In the genomic region with DNA sequence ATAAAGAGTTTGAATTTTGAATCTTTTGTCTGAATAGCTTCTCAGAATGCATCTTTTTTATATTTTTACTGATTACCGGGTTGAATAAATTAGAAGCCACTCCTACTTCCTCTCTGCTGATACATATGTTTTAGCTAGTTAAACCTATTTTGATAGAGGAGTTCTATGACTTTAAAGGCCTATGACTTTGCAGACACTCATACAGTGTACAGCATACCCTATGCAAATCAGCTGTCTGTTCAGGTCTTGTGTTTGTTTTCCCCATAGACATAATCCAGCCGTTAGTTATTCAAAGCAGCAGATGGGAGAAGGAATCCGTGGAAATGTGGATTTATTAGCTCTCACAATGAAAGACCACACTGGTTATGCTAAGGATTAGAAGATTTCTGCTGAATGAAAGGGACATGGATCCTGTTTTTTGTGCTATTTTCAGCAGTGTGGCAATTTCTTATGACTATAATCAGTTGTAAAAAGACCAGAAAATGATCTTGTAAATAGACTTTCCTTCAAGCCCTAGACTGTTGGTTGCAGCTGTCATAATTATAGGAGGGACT, we compare ENCODE assay signal across 11 cellular contexts. TPM values are rescaled to one million over a fixed set of nuclear protein-coding genes. Genes with fewer than 3 reads are reported as not detected.
DNase-seq lines count a peak whose midpoint lies in the region; ATAC-seq, FAIRE-seq and TF ChIP-seq lines count a peak whose summit lies in the region.
"Had no signal": no experiment of that assay in that cellular context is flagged by ENCODE, and none has a peak within 500 bp of the region (broad histone marks: within the 10 kb centered on the region; RNA-seq: fewer than 3 reads in every experiment).

No MANE protein-coding gene starts in this region.

- DNase-seq in GM12891 (ENCODE audit: insufficient read length, low spot score) (no peak), NCI-H524 (lab: John Stamatoyannopoulos, UW) (peak; percentile 59 to 82), GM12878 (ENCODE audit: low read depth, low spot score) (no peak), tibial artery (no peak)
- DNase-seq in activated CD4-positive, alpha-beta T cell treated with anti-CD3 and anti-CD28 coated beads, Interleukin-2, amount 50 U/mL, for 1 hour: no peak
- DNase-seq: colonic mucosa, T-helper 17 cell had no signal

- peak overlapping the region; percentile 47; the same call in 1 of the 2 replicates for H3K27ac ChIP-seq in 22Rv1
- no peak overlapping the region; the same call in 1 of the 2 replicates for H3K27ac ChIP-seq in GM12878 (ENCODE audit: control insufficient read depth, insufficient read depth)
- H3K27ac ChIP-seq in tibial artery: no peak overlapping the region
- H3K27ac ChIP-seq: colonic mucosa, KMS-11 had no signal

- RAD21 ChIA-PET in GM12878 (lab: Charles Lee; ENCODE audit: unreplicated experiment): interaction anchor here (1.4 kb wide), 1 partner anchor 177 kb away, joined by 3 read pairs; the partner anchor contains the start of gene GPBP1L1

- no TSS peak for BruUV-seq in GM12878 (replicated peaks; lab: Mats Ljungman, UMichigan)

- H3K79me2 ChIP-seq in GM12878 (ENCODE audit: control insufficient read depth, insufficient read depth, low read length): no peaks in the 10 kb centered on the region; the same call in 1 of the 2 replicates

- TF ChIP-seq CTCF in 22Rv1 (IDR thresholded peaks at IDR 0.05) (no peak), GM12878 (IDR thresholded peaks at IDR 0.05 in 2 of 3, conservative IDR thresholded peaks at IDR 0.05 in 1 of 3; ENCODE audit: control insufficient read depth in 2 of 3, extremely low read depth in 1 of 3, insufficient read depth in 1 of 3, low read depth in 3 of 3, low read length in 3 of 3) (no peak), tibial artery (IDR thresholded peaks at IDR 0.05) (no peak)

- H3K27me3 ChIP-seq in GM12878 (replicated peaks in 1 of 2; ENCODE audit: control insufficient read depth in 2 of 2, insufficient read depth in 2 of 2, low read length in 1 of 2) (no peaks in the 10 kb centered on the region), tibial artery (no peaks in the 10 kb centered on the region)
- H3K27me3 ChIP-seq: colonic mucosa had no signal

- H3K4me3 ChIP-seq in GM12878 (no peak overlapping the region), tibial artery (no peak overlapping the region)

- no peak for TF ChIP-seq RAD21 in GM12878 (IDR thresholded peaks at IDR 0.05; ENCODE audit: insufficient read depth, low read depth, low read length)

- peak; percentile 60 for FAIRE-seq in GM12891 (lab: Jason Lieb, UNC)
- FAIRE-seq in GM12878 (lab: Jason Lieb, UNC): no peak

- H3K4me2 ChIP-seq in GM12878 (ENCODE audit: control insufficient read depth, insufficient read depth): no peak overlapping the region
- H3K4me2 ChIP-seq: KMS-11 had no signal

- in situ Hi-C loops in GM12878 (cut with MboI): no loop called here

- peaks cover 9% of the 10 kb centered on the region for H3K4me1 ChIP-seq in GM12878 (ENCODE audit: control insufficient read depth, insufficient read depth, low read length)
- H3K4me1 ChIP-seq in tibial artery: no peaks in the 10 kb centered on the region

- 14% methylated on average over 3 of the region's 3 CpGs for WGBS in GM12878 (ENCODE audit: insufficient coverage, insufficient replicate concordance, low lambda C conversion rate, missing lambda C conversion rate)

- intact Hi-C loops in GM12878 (cut with micrococcal nuclease; ENCODE audit: unreplicated experiment) (no loop called here), tibial artery (cut with DNase I; ENCODE audit: low total_unique reads) (no loop called here)

- H3K36me3 ChIP-seq in GM12878 (ENCODE audit: control insufficient read depth in 2 of 2, insufficient read depth in 2 of 2, low read length in 1 of 2) (no peaks in the 10 kb centered on the region), tibial artery (no peaks in the 10 kb centered on the region)
- H3K36me3 ChIP-seq: colonic mucosa had no signal

- no peak for TF ChIP-seq POLR2A in GM12891 (IDR thresholded peaks at IDR 0.05; ENCODE audit: low read depth, low read length)
- TF ChIP-seq POLR2A in GM12878 (IDR thresholded peaks at IDR 0.05; ENCODE audit: low read depth, low read length): no peak

- H3K9ac ChIP-seq in GM12878 (ENCODE audit: control insufficient read depth, insufficient read depth, low read length): no peak overlapping the region
- H3K9ac ChIP-seq: KMS-11 had no signal

- H3K9me3 ChIP-seq in GM12878 (replicated peaks; ENCODE audit: control insufficient read depth, insufficient read depth, low read length): no peaks in the 10 kb centered on the region
- H3K9me3 ChIP-seq in tibial artery: no peaks in the 10 kb centered on the region
- H3K9me3 ChIP-seq: colonic mucosa had no signal

- POLR2A ChIA-PET in GM12878 (lab: Charles Lee): interaction anchor here (0.5 to 0.8 kb wide), 3 partner anchors 8 to 852 kb away, joined by 3 read pairs; no protein-coding TSS in a partner anchor

- H4K20me1 ChIP-seq in GM12878 (ENCODE audit: control insufficient read depth, insufficient read depth): no peaks in the 10 kb centered on the region

- no peak for TF ChIP-seq EP300 in GM12878 (IDR thresholded peaks at IDR 0.05; ENCODE audit: borderline replicate concordance in 1 of 2, control insufficient read depth in 1 of 2, low read depth in 2 of 2, low read length in 2 of 2)

- H2AFZ ChIP-seq in GM12878 (ENCODE audit: control insufficient read depth, low read depth, low read length): peak overlapping the region; percentile 48

- CTCF ChIA-PET in GM12878 (lab: Yijun Ruan, JAX): interaction anchor here (0.8 to 2.0 kb wide), 3 partner anchors 16 to 27 kb away, joined by 3 to 5 read pairs (median 3); no protein-coding TSS in a partner anchor

- SMC1A ChIA-PET in GM12878 (lab: Charles Lee; ENCODE audit: uncharacterized antibody, unreplicated experiment): interaction anchor here (0.6 to 2.7 kb wide), 6 partner anchors 8 to 219 kb away, joined by 3 to 6 read pairs (median 3); no protein-coding TSS in a partner anchor

- ATAC-seq in GM12878: peak; percentile 68
- no peak for ATAC-seq in GM18498 (IDR thresholded peaks at IDR 0.05; ENCODE audit: unreplicated experiment)
- ATAC-seq in GM21619 (IDR thresholded peaks at IDR 0.05; ENCODE audit: unreplicated experiment): no peak
- ATAC-seq: T-helper 17 cell had no signal

TF ChIP-seq in GM12891, 5 proteins besides CTCF, POLR2A, EP300 and RAD21:
- no peak for TF ChIP-seq POU2F2 (IDR thresholded peaks at IDR 0.05; ENCODE audit: low read depth, low read length)
- TF ChIP-seq TAF1 (IDR thresholded peaks at IDR 0.05; ENCODE audit: low read depth, low read length): no peak
- TF ChIP-seq POLR2AphosphoS5 (IDR thresholded peaks at IDR 0.05; ENCODE audit: low read depth, low read length): no peak
- TF ChIP-seq SPI1 (IDR thresholded peaks at IDR 0.05; ENCODE audit: low read depth, low read length): no peak
- TF ChIP-seq PAX5 (IDR thresholded peaks at IDR 0.05; ENCODE audit: insufficient read depth, low read length, severe bottlenecking): no peak

TF ChIP-seq in GM12878, 131 proteins besides CTCF, POLR2A, EP300 and RAD21 (continues in another document):
- no peak for TF ChIP-seq IKZF1 (conservative IDR thresholded peaks at IDR 0.05)
- TF ChIP-seq SIX5 (IDR thresholded peaks at IDR 0.05; ENCODE audit: low read depth, low read length, severe bottlenecking): no peak
- no peak for TF ChIP-seq SREBF1 (IDR thresholded peaks at IDR 0.05; ENCODE audit: low read length)
- TF ChIP-seq USF1 (IDR thresholded peaks at IDR 0.05; ENCODE audit: borderline replicate concordance, extremely low read length, insufficient read depth, low read depth, low read length): no peak
- no peak for TF ChIP-seq BACH1 (IDR thresholded peaks at IDR 0.05; ENCODE audit: borderline replicate concordance)
- TF ChIP-seq EZH2 (IDR thresholded peaks at IDR 0.05; ENCODE audit: borderline replicate concordance, control insufficient read depth, low read depth, low read length): no peak
- TF ChIP-seq CBFB (IDR thresholded peaks at IDR 0.05; ENCODE audit: low read depth): no peak

RNA-seq across cellular contexts. Expression of gene MAST2, which starts 59.8 kb away (rescaled TPM):
- polyA plus RNA-seq in GM12891 (2012; ENCODE audit: low read depth, missing spikeins): 12.9 TPM
- 51.6 and 64.3 TPM in 2 replicates for total RNA-seq in GM12878 (2013; cell fraction: nucleolus; rRNA removed)
- total RNA-seq in GM12878 (2014; rRNA removed) (16.7 and 20.2 TPM in 2 replicates), GM12878 (2014; rRNA removed; fragmentation: Illumina TruSeq; extraction: Trizol) (11.7 and 12.2 TPM in 2 replicates), GM12878 (2021) (25.1 and 28.7 TPM in 2 replicates)
- polyA plus RNA-seq in GM12878 (2011; ENCODE audit: low read depth): 9.0 TPM
- polyA plus RNA-seq in GM12878 (2011; rRNA removed) (8.3 and 11.3 TPM in 2 replicates), GM12878 (2014; fragmentation: Illumina TruSeq; extraction: Trizol) (13.1 and 17.6 TPM in 2 replicates), GM12878 (2014; fragmentation: Nextera tagmentation; extraction: Ambion mirVana) (1 to 10 TPM; 1.0 to 1.4 TPM), GM12878 (2014; rRNA removed) (15.2 and 16.3 TPM in 2 replicates), GM12878 (2016; fragmentation: Nextera tagmentation; extraction: Ambion mirVana) (10 to 100 TPM; 13.0 to 14.6 TPM)
- polyA plus RNA-seq in GM12878 (2011; cell fraction: cytosol; rRNA removed): 11.9 and 13.8 TPM in 2 replicates
- polyA plus RNA-seq in GM12878 (2011; cell fraction: nucleus; rRNA removed): 44.4 and 47.3 TPM in 2 replicates
- 9.2 and 10.6 TPM in 2 replicates for polyA plus RNA-seq in GM12878 (2012)
- polyA minus RNA-seq in GM12878 (2011; rRNA and poly(A)+ RNA removed): 25.2 and 34.2 TPM in 2 replicates
- polyA minus RNA-seq in GM12878 (2011; cell fraction: cytosol; rRNA and poly(A)+ RNA removed): 13.1 and 13.9 TPM in 2 replicates
- polyA minus RNA-seq in GM12878 (2011; cell fraction: nucleus; rRNA and poly(A)+ RNA removed): 23.3 and 39.6 TPM in 2 replicates

Comparison
In these comparisons a context has a peak if more than half of its experiments do, and no peak if none do; other contexts are left out.
1. DNase-seq: peak in NCI-H524 (2 of 2); none in GM12891 (single experiment), GM12878 (single experiment), tibial artery (0 of 2) and activated CD4-positive, alpha-beta T cell treated with anti-CD3 and anti-CD28 coated beads, Interleukin-2, amount 50 U/mL, for 1 hour (single experiment).